In the genomic region with DNA sequence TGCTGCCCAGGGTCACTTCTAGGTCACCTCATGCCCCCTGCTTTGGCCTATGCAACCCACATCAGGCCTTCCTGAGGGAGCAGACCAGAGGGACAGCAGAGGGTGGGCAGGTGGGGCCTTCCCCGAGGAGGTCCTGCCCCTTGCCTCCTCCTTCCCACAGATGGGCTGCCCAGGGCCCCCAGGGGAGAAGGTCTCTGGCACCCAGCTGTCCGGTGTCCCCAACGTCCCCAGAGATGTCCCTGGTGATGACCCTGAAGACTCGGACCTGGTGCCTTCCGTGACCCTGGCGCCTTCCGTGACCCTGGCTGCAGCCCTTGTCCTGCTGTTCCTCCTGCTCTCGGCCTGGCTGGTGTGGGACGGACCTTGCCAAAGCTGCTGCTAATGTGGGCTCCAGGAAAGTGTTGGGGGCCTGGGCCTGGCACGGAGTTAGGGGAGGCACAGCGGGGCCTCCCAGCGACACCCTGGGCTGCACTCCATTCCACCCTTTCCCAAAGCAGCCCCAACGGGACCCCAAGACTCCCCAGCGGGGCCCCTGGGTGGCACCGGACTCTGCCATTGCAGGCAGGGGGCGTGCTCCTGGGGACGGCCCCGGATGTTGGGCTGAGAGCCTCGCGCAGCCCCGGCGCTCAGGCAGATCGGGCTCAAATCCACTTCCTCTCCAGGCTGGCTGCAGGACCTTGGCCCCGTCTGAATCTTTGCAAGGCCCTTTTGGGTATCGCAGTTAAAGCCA, we compare ENCODE assay signal across 10 cellular contexts. TPM values are rescaled to one million over a fixed set of nuclear protein-coding genes. Genes with fewer than 3 reads are reported as not detected.
DNase-seq lines count a peak whose midpoint lies in the region; ATAC-seq, FAIRE-seq and TF ChIP-seq lines count a peak whose summit lies in the region.
"Had no signal": no experiment of that assay in that cellular context is flagged by ENCODE, and none has a peak within 500 bp of the region (broad histone marks: within the 10 kb centered on the region; RNA-seq: fewer than 3 reads in every experiment).

No MANE protein-coding gene starts in this region.

- no peaks in the 10 kb centered on the region for H3K9me2 ChIP-seq in PC-9 (ENCODE audit: insufficient read depth)

- DNase-seq in BE2C = peak; percentile 20
- DNase-seq in GM18507 (ENCODE audit: extremely low spot score, insufficient read length, low read depth) = no peak
- DNase-seq in PC-9 = no peak
- DNase-seq in left ventricle myocardium superior = peak; percentile 26
- no peak for DNase-seq in amygdala (lab: John Stamatoyannopoulos, UW)
- no peak for DNase-seq in NCI-H1048 (lab: John Stamatoyannopoulos, UW)

- H3K36me3 ChIP-seq in BE2C (no peaks in the 10 kb centered on the region), PC-9 (ENCODE audit: low read depth) (no peaks in the 10 kb centered on the region)

- CTCF ChIA-PET in PC-9 (lab: Charles Lee) = interaction anchor here (0.5 to 1.2 kb wide), 6 partner anchors 120 to 454 kb away, joined by 3 to 7 read pairs (median 4); partner anchors contain the start of genes SURF1 and SURF2

- TF ChIP-seq CTCF in BE2C (IDR thresholded peaks at IDR 0.05; ENCODE audit: low read depth, low read length) (no peak), PC-9 (conservative IDR thresholded peaks at IDR 0.05) (no peak)

- peak; percentile 33 for FAIRE-seq in GM18507 (lab: Jason Lieb, UNC)

- intact Hi-C loops in PC-9 (cut with micrococcal nuclease; ENCODE audit: unreplicated experiment) = loop anchor here (1.0 to 5.0 kb wide), 6 partner anchors 78 to 508 kb away; partner anchors contain the start of genes SURF1 and SURF2
- intact Hi-C loops in left ventricle myocardium superior (cut with micrococcal nuclease) = loop anchor here (10.0 kb wide), 2 partner anchors 81 to 301 kb away; no protein-coding TSS in a partner anchor

- peaks cover 12% of the 10 kb centered on the region; the same call in 1 of the 2 replicates for H3F3A ChIP-seq in PC-9 (ENCODE audit: insufficient read depth, low read depth)

- ATAC-seq in left ventricle myocardium superior (peak; percentile 7), HG03095 (IDR thresholded peaks at IDR 0.05; ENCODE audit: unreplicated experiment) (no peak), GM18517 (IDR thresholded peaks at IDR 0.05; ENCODE audit: unreplicated experiment) (no peak)

- peaks cover 18% of the 10 kb centered on the region for H3K4me1 ChIP-seq in BE2C
- H3K4me1 ChIP-seq in PC-9 (replicated peaks; ENCODE audit: insufficient read depth) = peaks cover 38% of the 10 kb centered on the region

- POLR2A ChIA-PET in PC-9 (lab: Charles Lee; ENCODE audit: unreplicated experiment) = interaction anchor here (0.6 to 0.8 kb wide), 2 partner anchors 208 to 304 kb away, joined by 3 to 4 read pairs; no protein-coding TSS in a partner anchor

- H3K4me3 ChIP-seq in BE2C (ENCODE audit: low read depth, low read length) (no peak overlapping the region), PC-9 (peak overlapping the region; percentile 7; the same call in 1 of the 2 replicates)

- no peak overlapping the region for H2AFZ ChIP-seq in PC-9

- H3K9me3 ChIP-seq in BE2C (no peaks in the 10 kb centered on the region), PC-9 (ENCODE audit: insufficient read depth, low read depth) (no peaks in the 10 kb centered on the region)

- no TSS peak for BruUV-seq in PC-9 (replicated peaks; lab: Mats Ljungman, UMichigan)

- H3K4me2 ChIP-seq in PC-9 = peak overlapping the region; percentile 60

- no peaks in the 10 kb centered on the region for H3K79me2 ChIP-seq in PC-9 (ENCODE audit: low read depth)

- H4K20me1 ChIP-seq in PC-9 (ENCODE audit: insufficient read depth) = no peaks in the 10 kb centered on the region

- no peaks in the 10 kb centered on the region for H3K27me3 ChIP-seq in BE2C
- peaks cover 20% of the 10 kb centered on the region for H3K27me3 ChIP-seq in PC-9 (ENCODE audit: insufficient read depth, low read depth)

- H3K27ac ChIP-seq in PC-9 = no peak overlapping the region

RNA-seq across cellular contexts. Expression of gene SLC2A6, which starts 6.8 kb away (rescaled TPM):
- polyA plus RNA-seq in BE2C (2012; ENCODE audit: insufficient read depth, insufficient read length, low read depth) = 33.4 TPM
- total RNA-seq in PC-9 (2021) (6.1 and 13.1 TPM in 2 replicates), left ventricle myocardium superior (2.4 TPM)

RNA-seq across cellular contexts. Expression of gene CACFD1, which starts 25.9 kb away (rescaled TPM):
- polyA plus RNA-seq in BE2C (2012; ENCODE audit: insufficient read depth, insufficient read length, low read depth) = 29.3 TPM
- total RNA-seq in PC-9 (2021) (28.7 and 32.7 TPM in 2 replicates), left ventricle myocardium superior (11.8 TPM)

RNA-seq across cellular contexts. Expression of gene MYMK, which starts 39.1 kb away (rescaled TPM):
- not detected for polyA plus RNA-seq in BE2C (2012; ENCODE audit: insufficient read depth, insufficient read length, low read depth)
- total RNA-seq in PC-9 (2021) (not detected in 2 replicates), left ventricle myocardium superior (not detected)
- total RNA-seq: HT1080 had no signal
- polyA plus RNA-seq: neural cell had no signal

RNA-seq across cellular contexts. Expression of gene ADAMTSL2, which starts 48.8 kb away (rescaled TPM):
- 26.1 TPM for polyA plus RNA-seq in BE2C (2012; ENCODE audit: insufficient read depth, insufficient read length, low read depth)
- total RNA-seq in PC-9 (2021) (0.39 and 0.50 TPM in 2 replicates), left ventricle myocardium superior (5.1 TPM)
- total RNA-seq: HT1080 had no signal

Comparison
In these comparisons a context has a peak if more than half of its experiments do, and no peak if none do; other contexts are left out.
1. DNase-seq: peak in BE2C (single experiment) and left ventricle myocardium superior (single experiment); none in GM18507 (single experiment), PC-9 (0 of 2), amygdala (0 of 56) and NCI-H1048 (single experiment).